26 cellular contexts compared by ENCODE assay signal in genomic region chr10:111186385-111186784, GRCh38.
"Had no signal": no experiment of that assay in that cellular context is flagged by ENCODE, and none has a peak within 500 bp of the region (broad histone marks: within the 10 kb centered on the region; RNA-seq: fewer than 3 reads in every experiment).

No MANE protein-coding gene starts in this region.

- H3K4me3 ChIP-seq: lower lobe of right lung, neural progenitor cell, psoas muscle, right lobe of liver, skin epidermis, suprapubic skin, thoracic aorta, tibial artery, uterus had no signal

- H3K4me1 ChIP-seq: lower lobe of right lung, neural progenitor cell, parathyroid adenoma, psoas muscle, right lobe of liver, suprapubic skin, tibial artery, uterus had no signal

- H3K4me2 ChIP-seq: neural progenitor cell had no signal

- FAIRE-seq: islet of Langerhans had no signal

- H3K36me3 ChIP-seq: lower lobe of right lung, neural progenitor cell, neutrophil, right lobe of liver, suprapubic skin, thoracic aorta, tibial artery, uterus had no signal

- H3K27ac ChIP-seq: lower lobe of right lung, neural progenitor cell, neutrophil, parathyroid adenoma, psoas muscle, right lobe of liver, skin epidermis, suprapubic skin, thoracic aorta, tibial artery, uterus had no signal

- H3K9me3 ChIP-seq: lower lobe of right lung, neutrophil, psoas muscle, right lobe of liver, suprapubic skin, thoracic aorta, tibial artery, uterus had no signal

- ATAC-seq: lower lobe of right lung; natural killer cell; right lobe of liver; stimulated activated naive B cell treated with anti-CD40 and anti-IgM and Interleukin-4, amounts not matched to agents 10 μg/mL and 1 μg/mL and 100 μg/mL, for 72 hours had no signal

- H2AFZ ChIP-seq: neural progenitor cell, parathyroid adenoma had no signal

- H3K79me2 ChIP-seq: parathyroid adenoma had no signal

- DNase-seq: head of caudate nucleus; hypothalamus; immature natural killer cell; lower lobe of right lung; mammary epithelial cell; mesenchymal stem cell; naive B cell; natural killer cell; nephron progenitor cell; occipital lobe; psoas muscle; right lobe of liver; stimulated activated CD4-positive, alpha-beta T cell treated with anti-CD3 and anti-CD28 coated beads, Interleukin-12 subunit alpha, Interleukin-12 subunit beta, amount 100 ng/mL, for 4 hours; stimulated activated CD4-positive, alpha-beta T cell treated with anti-CD3 and anti-CD28 coated beads, Interleukin-15, amount 100 ng/mL, for 24 hours; stimulated activated CD4-positive, alpha-beta T cell treated with anti-CD3 and anti-CD28 coated beads, Interleukin-2, amount 100 ng/mL, for 24 hours; stimulated activated CD4-positive, alpha-beta T cell treated with anti-CD3 and anti-CD28 coated beads, Interleukin-4, amount 100 ng/mL, for 1 hour; stimulated activated naive B cell treated with anti-CD40 and anti-IgM and Interleukin-4, amounts not matched to agents 10 μg/mL and 1 μg/mL and 100 μg/mL, for 72 hours; tibial artery; uterus had no signal

- H3K27me3 ChIP-seq: neural progenitor cell, right lobe of liver, suprapubic skin, tibial artery, uterus had no signal

- H3K9ac ChIP-seq: neural progenitor cell, parathyroid adenoma had no signal
